ENCODE assay signal across 31 cellular contexts in genomic region chr3:179289295-179289694, GRCh38.
"Had no signal": no experiment of that assay in that cellular context is flagged by ENCODE, and none has a peak within 500 bp of the region (broad histone marks: within the 10 kb centered on the region; RNA-seq: fewer than 3 reads in every experiment).

No MANE protein-coding gene starts in this region.

- H3K4me1 ChIP-seq: ascending aorta, breast epithelium, colonic mucosa, heart left ventricle had no signal

- H3K36me3 Mint-ChIP-seq: activated naive CD4-positive, alpha-beta T cell treated with anti-CD3 and anti-CD28 coated beads, Interleukin-2, amount 10 ng/mL, durations not matched to agents 7 days and 5 days; activated naive CD4-positive, alpha-beta T cell treated with anti-CD3 and anti-CD28 coated beads, Interleukin-2, amount 50 U/mL, for 72 hours; activated naive CD8-positive, alpha-beta T cell treated with anti-CD3 and anti-CD28 coated beads, Interleukin-2, amount 10 ng/mL, durations not matched to agents 7 days and 5 days; brain had no signal

- H3K9me3 ChIP-seq: ascending aorta, breast epithelium, colonic mucosa, heart left ventricle had no signal

- H3K4me1 Mint-ChIP-seq: activated CD4-positive, alpha-beta memory T cell treated with anti-CD3 and anti-CD28 coated beads, Interleukin-2, amount 10 ng/mL, durations not matched to agents 7 days and 5 days; activated CD4-positive, alpha-beta T cell treated with anti-CD3 and anti-CD28 coated beads for 36 hours; activated CD4-positive, alpha-beta T cell treated with anti-CD3 and anti-CD28 coated beads, Interleukin-2, amount 10 ng/mL, durations not matched to agents 24 days and 14 days; activated naive CD4-positive, alpha-beta T cell treated with anti-CD3 and anti-CD28 coated beads, Interleukin-2, amount 10 ng/mL, durations not matched to agents 7 days and 5 days; activated naive CD8-positive, alpha-beta T cell treated with anti-CD3 and anti-CD28 coated beads, Interleukin-2, amount 10 ng/mL, durations not matched to agents 7 days and 5 days had no signal

- H3K9me3 Mint-ChIP-seq: activated CD4-positive, alpha-beta memory T cell treated with anti-CD3 and anti-CD28 coated beads, Interleukin-2, amount 10 ng/mL, durations not matched to agents 7 days and 5 days; activated CD4-positive, alpha-beta T cell treated with anti-CD3 and anti-CD28 coated beads, Interleukin-2, amount 10 ng/mL, durations not matched to agents 24 days and 14 days; activated naive CD4-positive, alpha-beta T cell treated with anti-CD3 and anti-CD28 coated beads, Interleukin-2, amount 10 ng/mL, durations not matched to agents 7 days and 5 days; activated naive CD4-positive, alpha-beta T cell treated with anti-CD3 and anti-CD28 coated beads, Interleukin-2, amount 50 U/mL, for 72 hours; activated naive CD8-positive, alpha-beta T cell treated with anti-CD3 and anti-CD28 coated beads, Interleukin-2, amount 10 ng/mL, durations not matched to agents 7 days and 5 days; activated T-cell treated with anti-CD3 and anti-CD28 coated beads, Interleukin-2, amount 50 U/mL, for 24 hours; activated T-cell treated with anti-CD3 and anti-CD28 coated beads, Interleukin-2, amount 50 U/mL, for 72 hours; T-helper 2 cell treated with Interferon-gamma antibody and Interleukin-4, amounts not matched to agents 5 μg/mL and 100 μg/mL, for 36 hours had no signal

- H3K27ac Mint-ChIP-seq: activated CD4-positive, alpha-beta memory T cell treated with anti-CD3 and anti-CD28 coated beads, Interleukin-2, amount 10 ng/mL, durations not matched to agents 7 days and 5 days; activated CD4-positive, alpha-beta T cell treated with anti-CD3 and anti-CD28 coated beads for 36 hours; activated CD4-positive, alpha-beta T cell treated with anti-CD3 and anti-CD28 coated beads, Interleukin-2, amount 10 ng/mL, durations not matched to agents 24 days and 14 days; activated naive CD4-positive, alpha-beta T cell treated with anti-CD3 and anti-CD28 coated beads, Interleukin-2, amount 10 ng/mL, durations not matched to agents 7 days and 5 days; activated naive CD4-positive, alpha-beta T cell treated with anti-CD3 and anti-CD28 coated beads, Interleukin-2, amount 50 U/mL, for 72 hours; activated naive CD8-positive, alpha-beta T cell treated with anti-CD3 and anti-CD28 coated beads, Interleukin-2, amount 10 ng/mL, durations not matched to agents 7 days and 5 days; activated T-cell treated with anti-CD3 and anti-CD28 coated beads, Interleukin-2, amount 50 U/mL, for 24 hours; activated T-cell treated with anti-CD3 and anti-CD28 coated beads, Interleukin-2, amount 50 U/mL, for 72 hours; brain; T-helper 17 cell; T-helper 2 cell treated with Interferon-gamma antibody and Interleukin-4, amounts not matched to agents 5 μg/mL and 100 μg/mL, for 36 hours had no signal

- H3K27me3 Mint-ChIP-seq: brain had no signal

- H3K4me3 ChIP-seq: ascending aorta, breast epithelium, cardiac muscle cell, colonic mucosa, heart left ventricle had no signal

- FAIRE-seq: endometrium, endothelial cell of umbilical vein, frontal cortex had no signal

- H3K27ac ChIP-seq: ascending aorta, breast epithelium, cardiac muscle cell, colonic mucosa, epithelial cell of prostate, heart left ventricle had no signal

- H3K36me3 ChIP-seq: ascending aorta, breast epithelium, cardiac muscle cell, colonic mucosa, heart left ventricle had no signal

- DNase-seq: activated CD4-positive, alpha-beta memory T cell treated with anti-CD3 and anti-CD28 coated beads, Interleukin-2, amount 10 ng/mL, durations not matched to agents 7 days and 5 days; activated CD4-positive, alpha-beta T cell treated with anti-CD3 and anti-CD28 coated beads for 36 hours; activated CD4-positive, alpha-beta T cell treated with anti-CD3 and anti-CD28 coated beads, Interleukin-2, amount 10 ng/mL, durations not matched to agents 24 days and 14 days; activated CD4-positive, CD25-positive, alpha-beta regulatory T cell; activated CD4-positive, CD25-positive, alpha-beta regulatory T cell treated with anti-CD3 and anti-CD28 coated beads, Interleukin-2, amount 50 U/mL, for 72 hours; activated CD8-positive, alpha-beta memory T cell treated with anti-CD3 and anti-CD28 coated beads, Interleukin-2, amount 50 U/mL, for 48 hours; activated gamma-delta T cell; activated naive CD4-positive, alpha-beta T cell; activated naive CD4-positive, alpha-beta T cell treated with anti-CD3 and anti-CD28 coated beads, Interleukin-2, amount 10 ng/mL, durations not matched to agents 7 days and 5 days; activated naive CD8-positive, alpha-beta T cell treated with anti-CD3 and anti-CD28 coated beads, Interleukin-2, amount 10 ng/mL, durations not matched to agents 7 days and 5 days; activated T-cell treated with anti-CD3 and anti-CD28 coated beads for 4 hours; activated T-cell treated with anti-CD3 and anti-CD28 coated beads, Interleukin-2, amount 50 U/mL, for 24 hours; activated T-cell treated with anti-CD3 and anti-CD28 coated beads, Interleukin-2, amount 50 U/mL, for 72 hours; central memory CD4-positive, alpha-beta T cell; cerebellar nuclear complex; colonic mucosa; effector CD8-positive, alpha-beta T cell; foreskin fibroblast; heart left ventricle; T-helper 17 cell; T1000 had no signal

- H3K27me3 ChIP-seq: ascending aorta, breast epithelium, cardiac muscle cell, colonic mucosa, heart left ventricle had no signal

- H3K4me3 Mint-ChIP-seq: activated CD4-positive, alpha-beta memory T cell treated with anti-CD3 and anti-CD28 coated beads, Interleukin-2, amount 10 ng/mL, durations not matched to agents 7 days and 5 days; activated CD4-positive, alpha-beta T cell treated with anti-CD3 and anti-CD28 coated beads for 36 hours; activated CD4-positive, alpha-beta T cell treated with anti-CD3 and anti-CD28 coated beads, Interleukin-2, amount 10 ng/mL, durations not matched to agents 24 days and 14 days; activated naive CD4-positive, alpha-beta T cell treated with anti-CD3 and anti-CD28 coated beads, Interleukin-2, amount 10 ng/mL, durations not matched to agents 7 days and 5 days; activated naive CD8-positive, alpha-beta T cell treated with anti-CD3 and anti-CD28 coated beads, Interleukin-2, amount 10 ng/mL, durations not matched to agents 7 days and 5 days; activated T-cell treated with anti-CD3 and anti-CD28 coated beads, Interleukin-2, amount 50 U/mL, for 24 hours; activated T-cell treated with anti-CD3 and anti-CD28 coated beads, Interleukin-2, amount 50 U/mL, for 72 hours; brain; T-helper 17 cell; T-helper 2 cell treated with Interferon-gamma antibody and Interleukin-4, amounts not matched to agents 5 μg/mL and 100 μg/mL, for 36 hours had no signal

- ATAC-seq: activated CD4-positive, alpha-beta T cell treated with anti-CD3 and anti-CD28 coated beads for 36 hours; activated naive CD4-positive, alpha-beta T cell treated with anti-CD3 and anti-CD28 coated beads, Interleukin-2, amount 50 U/mL, for 72 hours; activated T-cell treated with anti-CD3 and anti-CD28 coated beads, Interleukin-2, amount 50 U/mL, for 72 hours; heart left ventricle; T-helper 17 cell had no signal
